In genomic region chr1:156421062-156421938, GRCh38 we compare ENCODE assay signal across 1 cellular context.
A peak's percentile ranks its signal among the peaks of the same experiment; 100 is the strongest.
TF ChIP-seq lines count a peak whose summit lies in the region.

No MANE protein-coding gene starts in this region.

TF ChIP-seq in K562, 482 proteins besides CTCF, POLR2A, EP300 and RAD21 (continued from another document and continues in another):
- TF ChIP-seq ZBTB40 (IDR thresholded peaks at IDR 0.05) (no peak), ZBTB40 (CRISPR knock-in tag; IDR thresholded peaks at IDR 0.05) (0 out of 2 replicates have a peak, but pooled peaks have one; percentile 28), YY1 (IDR thresholded peaks at IDR 0.05; ENCODE audit: borderline replicate concordance in 1 of 3, control insufficient read depth in 1 of 3, extremely low read depth in 1 of 3, insufficient read depth in 3 of 3, insufficient read length in 1 of 3, insufficient replicate concordance in 2 of 3, low read depth in 1 of 3, low read length in 2 of 3) (peak in 2 of 3 experiments; percentile 16 to 32), ZNF324 (CRISPR knock-in tag; IDR thresholded peaks at IDR 0.05) (no peak), ILK (tag; IDR thresholded peaks at IDR 0.05; ENCODE audit: borderline replicate concordance, low read depth) (no peak), JUN (IDR thresholded peaks at IDR 0.05; ENCODE audit: borderline replicate concordance, low read depth, low read length) (no peak; the same call in 1 of the 2 replicates), JUN (CRISPR knock-in tag; IDR thresholded peaks at IDR 0.05; ENCODE audit: borderline replicate concordance) (0 out of 2 replicates have a peak, but pooled peaks have one; percentile 63), MECOM (CRISPR knock-in tag; IDR thresholded peaks at IDR 0.05) (no peak), SNAPC5 (CRISPR knock-in tag; IDR thresholded peaks at IDR 0.05) (no peak), MYBL2 (IDR thresholded peaks at IDR 0.05; ENCODE audit: low read depth) (no peak), MYBL2 (CRISPR knock-in tag; IDR thresholded peaks at IDR 0.05; ENCODE audit: borderline replicate concordance) (no peak), NBN (IDR thresholded peaks at IDR 0.05; ENCODE audit: low read depth) (peak; percentile 65; the same call in 1 of the 2 replicates), ELF1 (tag; IDR thresholded peaks at IDR 0.05) (no peak), FOSL1 (tag; conservative IDR thresholded peaks at IDR 0.05) (0 out of 2 replicates have a peak, but pooled peaks have one; percentile 34), ZNF12 (CRISPR knock-in tag; IDR thresholded peaks at IDR 0.05) (peak; percentile 35; the same call in 1 of the 2 replicates), ZNF124 (CRISPR knock-in tag; IDR thresholded peaks at IDR 0.05) (no peak), ZBTB33 (CRISPR knock-in tag; IDR thresholded peaks at IDR 0.05) (peak; percentile 47), FIP1L1 (IDR thresholded peaks at IDR 0.05; ENCODE audit: low read depth, low read length, poor library complexity, severe bottlenecking) (no peak), CHD1 (IDR thresholded peaks at IDR 0.05; ENCODE audit: low read length) (no peak), STAG1 (CRISPR knock-in tag; IDR thresholded peaks at IDR 0.05; ENCODE audit: borderline replicate concordance) (peak; percentile 69; the same call in 1 of the 2 replicates), KDM4B (IDR thresholded peaks at IDR 0.05; ENCODE audit: borderline replicate concordance in 2 of 2, low read depth in 1 of 2) (no peak), CUX1 (CRISPR knock-in tag; IDR thresholded peaks at IDR 0.05) (no peak), ZNF239 (CRISPR knock-in tag; IDR thresholded peaks at IDR 0.05) (no peak), FOXO4 (CRISPR knock-in tag; IDR thresholded peaks at IDR 0.05) (no peak), SLC30A9 (CRISPR knock-in tag; IDR thresholded peaks at IDR 0.05) (no peak), TARDBP (IDR thresholded peaks at IDR 0.05) (no peak), ZNF586 (CRISPR knock-in tag; conservative IDR thresholded peaks at IDR 0.05) (no peak), TEAD2 (tag; IDR thresholded peaks at IDR 0.05) (no peak)
- TF ChIP-seq, protein P1, sequence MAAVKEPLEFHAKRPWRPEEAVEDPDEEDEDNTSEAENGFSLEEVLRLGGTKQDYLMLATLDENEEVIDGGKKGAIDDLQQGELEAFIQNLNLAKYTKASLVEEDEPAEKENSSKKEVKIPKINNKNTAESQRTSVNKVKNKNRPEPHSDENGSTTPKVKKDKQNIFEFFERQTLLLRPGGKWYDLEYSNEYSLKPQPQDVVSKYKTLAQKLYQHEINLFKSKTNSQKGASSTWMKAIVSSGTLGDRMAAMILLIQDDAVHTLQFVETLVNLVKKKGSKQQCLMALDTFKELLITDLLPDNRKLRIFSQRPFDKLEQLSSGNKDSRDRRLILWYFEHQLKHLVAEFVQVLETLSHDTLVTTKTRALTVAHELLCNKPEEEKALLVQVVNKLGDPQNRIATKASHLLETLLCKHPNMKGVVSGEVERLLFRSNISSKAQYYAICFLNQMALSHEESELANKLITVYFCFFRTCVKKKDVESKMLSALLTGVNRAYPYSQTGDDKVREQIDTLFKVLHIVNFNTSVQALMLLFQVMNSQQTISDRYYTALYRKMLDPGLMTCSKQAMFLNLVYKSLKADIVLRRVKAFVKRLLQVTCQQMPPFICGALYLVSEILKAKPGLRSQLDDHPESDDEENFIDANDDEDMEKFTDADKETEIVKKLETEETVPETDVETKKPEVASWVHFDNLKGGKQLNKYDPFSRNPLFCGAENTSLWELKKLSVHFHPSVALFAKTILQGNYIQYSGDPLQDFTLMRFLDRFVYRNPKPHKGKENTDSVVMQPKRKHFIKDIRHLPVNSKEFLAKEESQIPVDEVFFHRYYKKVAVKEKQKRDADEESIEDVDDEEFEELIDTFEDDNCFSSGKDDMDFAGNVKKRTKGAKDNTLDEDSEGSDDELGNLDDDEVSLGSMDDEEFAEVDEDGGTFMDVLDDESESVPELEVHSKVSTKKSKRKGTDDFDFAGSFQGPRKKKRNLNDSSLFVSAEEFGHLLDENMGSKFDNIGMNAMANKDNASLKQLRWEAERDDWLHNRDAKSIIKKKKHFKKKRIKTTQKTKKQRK (IDR thresholded peaks at IDR 0.05; ENCODE audit: borderline replicate concordance, low read depth, low read length), result no peak
- TF ChIP-seq, protein P2, sequence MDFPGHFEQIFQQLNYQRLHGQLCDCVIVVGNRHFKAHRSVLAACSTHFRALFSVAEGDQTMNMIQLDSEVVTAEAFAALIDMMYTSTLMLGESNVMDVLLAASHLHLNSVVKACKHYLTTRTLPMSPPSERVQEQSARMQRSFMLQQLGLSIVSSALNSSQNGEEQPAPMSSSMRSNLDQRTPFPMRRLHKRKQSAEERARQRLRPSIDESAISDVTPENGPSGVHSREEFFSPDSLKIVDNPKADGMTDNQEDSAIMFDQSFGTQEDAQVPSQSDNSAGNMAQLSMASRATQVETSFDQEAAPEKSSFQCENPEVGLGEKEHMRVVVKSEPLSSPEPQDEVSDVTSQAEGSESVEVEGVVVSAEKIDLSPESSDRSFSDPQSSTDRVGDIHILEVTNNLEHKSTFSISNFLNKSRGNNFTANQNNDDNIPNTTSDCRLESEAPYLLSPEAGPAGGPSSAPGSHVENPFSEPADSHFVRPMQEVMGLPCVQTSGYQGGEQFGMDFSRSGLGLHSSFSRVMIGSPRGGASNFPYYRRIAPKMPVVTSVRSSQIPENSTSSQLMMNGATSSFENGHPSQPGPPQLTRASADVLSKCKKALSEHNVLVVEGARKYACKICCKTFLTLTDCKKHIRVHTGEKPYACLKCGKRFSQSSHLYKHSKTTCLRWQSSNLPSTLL (IDR thresholded peaks at IDR 0.05), result no peak
- TF ChIP-seq, protein P3, sequence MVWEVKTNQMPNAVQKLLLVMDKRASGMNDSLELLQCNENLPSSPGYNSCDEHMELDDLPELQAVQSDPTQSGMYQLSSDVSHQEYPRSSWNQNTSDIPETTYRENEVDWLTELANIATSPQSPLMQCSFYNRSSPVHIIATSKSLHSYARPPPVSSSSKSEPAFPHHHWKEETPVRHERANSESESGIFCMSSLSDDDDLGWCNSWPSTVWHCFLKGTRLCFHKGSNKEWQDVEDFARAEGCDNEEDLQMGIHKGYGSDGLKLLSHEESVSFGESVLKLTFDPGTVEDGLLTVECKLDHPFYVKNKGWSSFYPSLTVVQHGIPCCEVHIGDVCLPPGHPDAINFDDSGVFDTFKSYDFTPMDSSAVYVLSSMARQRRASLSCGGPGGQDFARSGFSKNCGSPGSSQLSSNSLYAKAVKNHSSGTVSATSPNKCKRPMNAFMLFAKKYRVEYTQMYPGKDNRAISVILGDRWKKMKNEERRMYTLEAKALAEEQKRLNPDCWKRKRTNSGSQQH (CRISPR knock-in tag; IDR thresholded peaks at IDR 0.05), result no peak
